ENCODE assay signal across 8 cellular contexts in the genomic region with DNA sequence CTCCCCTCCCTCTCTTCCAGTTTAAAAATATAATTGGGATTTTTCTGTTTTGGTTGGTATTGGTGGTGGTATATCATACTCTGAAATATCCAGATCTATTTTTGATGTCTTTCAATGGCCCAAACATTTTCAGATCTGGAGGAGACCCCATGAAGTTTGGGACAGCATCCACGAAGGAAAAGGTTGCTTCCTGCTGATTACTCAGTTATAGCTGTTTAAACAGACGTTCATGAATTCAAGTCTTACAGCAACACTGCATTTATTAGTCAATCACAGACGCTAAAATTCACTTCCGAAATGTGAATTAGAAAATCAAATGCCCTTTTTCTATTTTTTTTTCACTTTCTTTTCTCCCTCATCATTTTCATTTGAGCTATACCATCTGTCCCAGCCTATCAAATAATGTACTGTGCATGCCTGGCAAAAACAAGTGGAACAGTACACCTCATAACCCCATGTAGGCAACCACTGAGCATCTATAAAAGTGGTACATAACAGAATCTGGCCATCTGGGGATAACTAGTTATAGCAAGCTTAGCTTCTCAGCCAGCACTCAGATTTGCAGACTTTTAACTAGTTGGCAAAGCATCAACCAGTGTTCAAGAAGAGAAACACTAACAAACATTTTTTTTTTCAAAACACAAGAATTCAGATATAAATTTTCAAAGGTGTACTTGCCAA.
DNase-seq lines count a peak whose midpoint lies in the region; ATAC-seq and TF ChIP-seq lines count a peak whose summit lies in the region.

No MANE protein-coding gene starts in this region.

- no peaks in the 10 kb centered on the region for H3K27me3 Mint-ChIP-seq in endothelial cell (ENCODE audit: unreplicated experiment)

- no TSS peak for BruUV-seq in PC-9 (replicated peaks; lab: Mats Ljungman, UMichigan)

- H3K27ac Mint-ChIP-seq in endothelial cell (ENCODE audit: unreplicated experiment): peak overlapping the region; percentile 96

- no peaks in the 10 kb centered on the region for H4K20me1 ChIP-seq in PC-9 (ENCODE audit: insufficient read depth)

- H3K36me3 ChIP-seq in PC-9 (ENCODE audit: low read depth) (0 out of 2 replicates have a peak, but pooled peaks cover 6% of the 10 kb centered on the region), gastrocnemius medialis (no peaks in the 10 kb centered on the region)

- no peaks in the 10 kb centered on the region for H3K27me3 ChIP-seq in PC-9 (ENCODE audit: insufficient read depth, low read depth)
- no peaks in the 10 kb centered on the region for H3K27me3 ChIP-seq in gastrocnemius medialis

- H3K79me2 ChIP-seq in PC-9 (ENCODE audit: low read depth): no peaks in the 10 kb centered on the region

- H3K4me1 ChIP-seq in PC-9 (replicated peaks; ENCODE audit: insufficient read depth): no peaks in the 10 kb centered on the region; the same call in 1 of the 2 replicates
- H3K4me1 ChIP-seq in gastrocnemius medialis: peaks cover 55 to 67% of the 10 kb centered on the region in 2 donors

- H3K9me3 Mint-ChIP-seq in endothelial cell (ENCODE audit: unreplicated experiment): no peaks in the 10 kb centered on the region

- H3K9me2 ChIP-seq in PC-9 (ENCODE audit: insufficient read depth): no peaks in the 10 kb centered on the region

- H3K9me3 ChIP-seq in PC-9 (ENCODE audit: insufficient read depth, low read depth) (no peaks in the 10 kb centered on the region), gastrocnemius medialis (no peaks in the 10 kb centered on the region)

- H3F3A ChIP-seq in PC-9 (ENCODE audit: insufficient read depth, low read depth): no peaks in the 10 kb centered on the region

- in situ Hi-C loops in gastrocnemius medialis (cut with MboI; ENCODE audit: low sequenced_read_pairs in 4 of 4): no loop called here

- DNase-seq in PC-9: no peak
- DNase-seq in endothelial cell (ENCODE audit: low spot score): no peak
- DNase-seq in gastrocnemius medialis: no peak
- DNase-seq in dedifferentiated amniotic fluid mesenchymal stem cell (ENCODE audit: extremely low spot score): no peak

- H2AFZ ChIP-seq in PC-9: no peak overlapping the region

- no peak overlapping the region for H3K27ac ChIP-seq in PC-9
- peak overlapping the region; percentile 63 to 73 (median 69) for H3K27ac ChIP-seq in gastrocnemius medialis

- no peak for TF ChIP-seq POLR2A in gastrocnemius medialis (IDR thresholded peaks at IDR 0.05)

- H3K4me3 Mint-ChIP-seq in endothelial cell (ENCODE audit: unreplicated experiment): no peak overlapping the region

- H3K36me3 Mint-ChIP-seq in endothelial cell (ENCODE audit: low read depth, unreplicated experiment): no peaks in the 10 kb centered on the region

- intact Hi-C loops in PC-9 (cut with micrococcal nuclease; ENCODE audit: unreplicated experiment): no loop called here
- intact Hi-C loops in gastrocnemius medialis (cut with DNase I; ENCODE audit: low total_unique reads): loop anchor here (5.0 kb wide), 1 partner anchor 127 kb away; the partner anchor contains the start of gene HIVEP2

- no peak for TF ChIP-seq CTCF in PC-9 (conservative IDR thresholded peaks at IDR 0.05)
- TF ChIP-seq CTCF in endothelial cell (IDR thresholded peaks at IDR 0.05; ENCODE audit: unreplicated experiment): no peak
- TF ChIP-seq CTCF in gastrocnemius medialis (IDR thresholded peaks at IDR 0.05 in 4 of 5, conservative IDR thresholded peaks at IDR 0.05 in 1 of 5): no peak

- no peak for ATAC-seq in gastrocnemius medialis
- no peak for ATAC-seq in HG03354 (IDR thresholded peaks at IDR 0.05; ENCODE audit: poor library complexity, severe bottlenecking, unreplicated experiment)
- no peak for ATAC-seq in GM21529 (IDR thresholded peaks at IDR 0.05; ENCODE audit: unreplicated experiment)
- ATAC-seq in GM21515 (IDR thresholded peaks at IDR 0.05; ENCODE audit: unreplicated experiment): no peak

- POLR2A ChIA-PET in PC-9 (lab: Charles Lee; ENCODE audit: unreplicated experiment): interaction anchor here (0.6 kb wide), 1 partner anchor 22 kb away, joined by 4 read pairs; no protein-coding TSS in a partner anchor

- peak overlapping the region; percentile 51 for H3K4me2 ChIP-seq in PC-9

- H3K4me1 Mint-ChIP-seq in endothelial cell (ENCODE audit: unreplicated experiment): peaks cover 28% of the 10 kb centered on the region

- H3K4me3 ChIP-seq in GM08714 (ENCODE audit: low read length) (peak overlapping the region; percentile 69), PC-9 (no peak overlapping the region), gastrocnemius medialis (peak overlapping the region; percentile 33 to 40 (median 35))

- CTCF ChIA-PET in PC-9 (lab: Charles Lee): interaction anchor here (0.6 to 0.9 kb wide), 3 partner anchors 22 to 148 kb away, joined by 3 to 5 read pairs (median 4); no protein-coding TSS in a partner anchor
